ENCODE assay signal across 8 cellular contexts in the genomic region with DNA sequence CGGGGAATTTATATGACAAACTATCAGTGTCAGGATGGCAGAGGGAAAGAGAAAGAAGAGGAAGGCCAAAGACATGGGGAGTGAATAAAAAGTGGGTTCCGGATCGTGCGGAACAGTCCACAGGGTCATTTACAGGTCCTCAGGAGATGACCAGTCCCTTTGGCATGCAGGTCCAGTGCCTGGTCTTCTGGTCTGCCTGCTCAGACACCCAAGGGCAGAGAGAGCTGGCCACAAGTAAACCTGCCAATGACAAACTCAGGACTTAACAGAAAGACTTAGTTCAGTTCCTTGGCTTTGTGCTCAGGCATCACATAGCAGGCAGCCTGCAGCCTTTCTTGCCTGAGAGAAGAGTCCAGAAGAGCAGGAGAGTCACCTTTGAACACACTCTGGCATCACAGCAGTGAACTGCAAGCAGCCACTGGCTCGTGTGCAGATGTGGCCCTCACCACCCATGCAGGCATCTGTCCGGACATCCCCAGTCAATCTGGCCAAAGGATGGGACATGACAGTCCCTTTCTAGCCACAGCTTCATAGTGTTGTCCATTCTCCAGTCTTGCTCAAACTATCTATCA. TPM values are rescaled to one million over a fixed set of nuclear protein-coding genes. Genes with fewer than 3 reads are reported as not detected.
DNase-seq lines count a peak whose midpoint lies in the region; ATAC-seq and TF ChIP-seq lines count a peak whose summit lies in the region.

No MANE protein-coding gene starts in this region.

- ATAC-seq in natural killer cell treated with Interleukin-12 subunit alpha and Interleukin-12 subunit beta and Interleukin-15 and Interleukin-18, amount 100 ng/mL, for 72 hours, result peak in 1 of 2 donors; percentile 61
- ATAC-seq in natural killer cell, result no peak
- ATAC-seq in activated CD8-positive, alpha-beta memory T cell treated with anti-CD3 and anti-CD28 coated beads, Interleukin-2, amount 10 ng/mL, durations not matched to agents 7 days and 5 days, result no peak
- no peak for ATAC-seq in GM18868 (IDR thresholded peaks at IDR 0.05; ENCODE audit: unreplicated experiment)

- H3K9ac ChIP-seq in smooth muscle cell (ENCODE audit: low read depth), result no peak overlapping the region

- peaks cover 27 to 30% of the 10 kb centered on the region in 2 donors for H3K4me1 Mint-ChIP-seq in natural killer cell treated with Interleukin-12 subunit alpha and Interleukin-12 subunit beta and Interleukin-15 and Interleukin-18, amount 100 ng/mL, for 72 hours (ENCODE audit: low read depth in 2 of 2)
- peaks cover 29 to 34% of the 10 kb centered on the region in 2 donors for H3K4me1 Mint-ChIP-seq in natural killer cell
- H3K4me1 Mint-ChIP-seq in activated CD8-positive, alpha-beta memory T cell treated with anti-CD3 and anti-CD28 coated beads, Interleukin-2, amount 10 ng/mL, durations not matched to agents 7 days and 5 days, result peaks cover 32% of the 10 kb centered on the region

- H3K4me3 Mint-ChIP-seq in natural killer cell treated with Interleukin-12 subunit alpha and Interleukin-12 subunit beta and Interleukin-15 and Interleukin-18, amount 100 ng/mL, for 72 hours, result no peak overlapping the region
- no peak overlapping the region for H3K4me3 Mint-ChIP-seq in natural killer cell
- H3K4me3 Mint-ChIP-seq in activated CD8-positive, alpha-beta memory T cell treated with anti-CD3 and anti-CD28 coated beads, Interleukin-2, amount 10 ng/mL, durations not matched to agents 7 days and 5 days, result no peak overlapping the region

- H4K20me1 ChIP-seq in smooth muscle cell (ENCODE audit: low read depth), result peaks cover 2% of the 10 kb centered on the region

- peak overlapping the region; percentile 7 for H3K4me2 ChIP-seq in smooth muscle cell

- peaks cover 4% of the 10 kb centered on the region for H3F3A ChIP-seq in smooth muscle cell (ENCODE audit: low read depth)

- peaks cover 6% of the 10 kb centered on the region for H3K36me3 Mint-ChIP-seq in natural killer cell treated with Interleukin-12 subunit alpha and Interleukin-12 subunit beta and Interleukin-15 and Interleukin-18, amount 100 ng/mL, for 72 hours
- H3K36me3 Mint-ChIP-seq in natural killer cell, result no peaks in the 10 kb centered on the region
- H3K36me3 Mint-ChIP-seq in activated CD8-positive, alpha-beta memory T cell treated with anti-CD3 and anti-CD28 coated beads, Interleukin-2, amount 10 ng/mL, durations not matched to agents 7 days and 5 days, result peaks cover 24% of the 10 kb centered on the region

- 65% methylated on average over 6 of the region's 6 CpGs for WGBS in smooth muscle cell (ENCODE audit: low lambda C conversion rate)

- no peaks in the 10 kb centered on the region for H3K9me3 Mint-ChIP-seq in natural killer cell treated with Interleukin-12 subunit alpha and Interleukin-12 subunit beta and Interleukin-15 and Interleukin-18, amount 100 ng/mL, for 72 hours
- no peaks in the 10 kb centered on the region for H3K9me3 Mint-ChIP-seq in natural killer cell
- H3K9me3 Mint-ChIP-seq in activated CD8-positive, alpha-beta memory T cell treated with anti-CD3 and anti-CD28 coated beads, Interleukin-2, amount 10 ng/mL, durations not matched to agents 7 days and 5 days (ENCODE audit: low read depth), result no peaks in the 10 kb centered on the region

- H3K4me3 ChIP-seq in right atrium auricular region (no peak overlapping the region), smooth muscle cell (no peak overlapping the region)

- no peak overlapping the region for H2AFZ ChIP-seq in smooth muscle cell (ENCODE audit: low read depth)

- peaks cover 42% of the 10 kb centered on the region for H3K36me3 ChIP-seq in right atrium auricular region
- H3K36me3 ChIP-seq in smooth muscle cell (ENCODE audit: low read depth), result no peaks in the 10 kb centered on the region

- H3K27ac ChIP-seq in right atrium auricular region (peak overlapping the region; percentile 69 to 75), smooth muscle cell (ENCODE audit: low read depth) (peak overlapping the region; percentile 59)

- no peak for DNase-seq in natural killer cell treated with Interleukin-12 subunit alpha and Interleukin-12 subunit beta and Interleukin-15 and Interleukin-18, amount 100 ng/mL, for 72 hours (ENCODE audit: low spot score)
- DNase-seq in natural killer cell (no peak), amniotic stem cell (lab: John Stamatoyannopoulos, UW) (peak; percentile 74), right atrium auricular region (ENCODE audit: low spot score) (peak; percentile 86), smooth muscle cell (lab: John Stamatoyannopoulos, UW; ENCODE audit: unreplicated experiment) (no peak), GF-D8 (lab: John Stamatoyannopoulos, UW) (no peak)
- no peak for DNase-seq in activated CD8-positive, alpha-beta memory T cell treated with anti-CD3 and anti-CD28 coated beads, Interleukin-2, amount 10 ng/mL, durations not matched to agents 7 days and 5 days

- no peak for TF ChIP-seq CTCF in natural killer cell (IDR thresholded peaks at IDR 0.05)
- no peak for TF ChIP-seq CTCF in right atrium auricular region (IDR thresholded peaks at IDR 0.05)
- TF ChIP-seq CTCF in smooth muscle cell (IDR thresholded peaks at IDR 0.05; ENCODE audit: borderline replicate concordance, insufficient read depth, poor library complexity, severe bottlenecking), result no peak

- peak overlapping the region; percentile 61 to 88 for H3K27ac Mint-ChIP-seq in natural killer cell treated with Interleukin-12 subunit alpha and Interleukin-12 subunit beta and Interleukin-15 and Interleukin-18, amount 100 ng/mL, for 72 hours
- H3K27ac Mint-ChIP-seq in natural killer cell, result peak overlapping the region in 1 of 2 donors; percentile 57
- no peak overlapping the region for H3K27ac Mint-ChIP-seq in activated CD8-positive, alpha-beta memory T cell treated with anti-CD3 and anti-CD28 coated beads, Interleukin-2, amount 10 ng/mL, durations not matched to agents 7 days and 5 days

- H3K27me3 ChIP-seq in right atrium auricular region (no peaks in the 10 kb centered on the region), smooth muscle cell (ENCODE audit: low read depth) (no peaks in the 10 kb centered on the region)

- no peaks in the 10 kb centered on the region for H3K27me3 Mint-ChIP-seq in natural killer cell treated with Interleukin-12 subunit alpha and Interleukin-12 subunit beta and Interleukin-15 and Interleukin-18, amount 100 ng/mL, for 72 hours
- no peaks in the 10 kb centered on the region for H3K27me3 Mint-ChIP-seq in natural killer cell (ENCODE audit: low read depth in 2 of 2)
- no peaks in the 10 kb centered on the region for H3K27me3 Mint-ChIP-seq in activated CD8-positive, alpha-beta memory T cell treated with anti-CD3 and anti-CD28 coated beads, Interleukin-2, amount 10 ng/mL, durations not matched to agents 7 days and 5 days

- intact Hi-C loops in natural killer cell (cut with micrococcal nuclease), result no loop called here

- CTCF ChIA-PET in activated CD8-positive, alpha-beta memory T cell treated with anti-CD3 and anti-CD28 coated beads, Interleukin-2, amount 10 ng/mL, durations not matched to agents 7 days and 5 days (lab: Charles Lee), result interaction anchor here (1.7 kb wide), 1 partner anchor 259 kb away, joined by 4 read pairs; no protein-coding TSS in a partner anchor

- H3K79me2 ChIP-seq in smooth muscle cell (ENCODE audit: low read depth), result peaks cover 11% of the 10 kb centered on the region

- H3K9me3 ChIP-seq in right atrium auricular region, result no peaks in the 10 kb centered on the region
- no peaks in the 10 kb centered on the region for H3K9me3 ChIP-seq in smooth muscle cell (replicated peaks; ENCODE audit: low read depth)

- peaks cover 0 to 78% of the 10 kb centered on the region in 2 donors for H3K4me1 ChIP-seq in right atrium auricular region
- H3K4me1 ChIP-seq in smooth muscle cell (ENCODE audit: low read depth), result no peaks in the 10 kb centered on the region

RNA-seq across cellular contexts. Expression of a gene that starts 14.0 kb away (rescaled TPM):
- 10 to 100 TPM; 41.4 to 49.4 TPM for total RNA-seq in natural killer cell treated with Interleukin-12 subunit alpha and Interleukin-12 subunit beta and Interleukin-15 and Interleukin-18, amount 100 ng/mL, for 72 hours
- 10 to 100 TPM; 49.8 to 59.3 (median 54.5) TPM for total RNA-seq in natural killer cell
- 10 to 100 TPM; 88.9 to 95.2 TPM for total RNA-seq in right atrium auricular region
- total RNA-seq in smooth muscle cell, result 18.7 and 21.9 TPM in 2 replicates
- 20.5 and 31.8 TPM in 2 replicates for polyA plus RNA-seq in smooth muscle cell
- total RNA-seq in activated CD8-positive, alpha-beta memory T cell treated with anti-CD3 and anti-CD28 coated beads, Interleukin-2, amount 10 ng/mL, durations not matched to agents 7 days and 5 days, result 10 to 100 TPM; 32.7 to 36.9 TPM

RNA-seq across cellular contexts. Expression of a gene that starts 14.2 kb away (rescaled TPM):
- 100 to 1,000 TPM in 1 of 2 donors, 10 to 100 TPM in 1; 98.0 to 108 TPM for total RNA-seq in natural killer cell treated with Interleukin-12 subunit alpha and Interleukin-12 subunit beta and Interleukin-15 and Interleukin-18, amount 100 ng/mL, for 72 hours
- 100 to 1,000 TPM in 2 of 3 donors, 10 to 100 TPM in 1; 74.9 to 109 (median 106) TPM for total RNA-seq in natural killer cell
- 10 to 100 TPM; 77.0 to 79.7 TPM for total RNA-seq in right atrium auricular region
- 48.6 and 59.8 TPM in 2 replicates for total RNA-seq in smooth muscle cell
- polyA plus RNA-seq in smooth muscle cell, result 56.2 and 56.4 TPM in 2 replicates
- 10 to 100 TPM; 67.0 to 76.8 TPM for total RNA-seq in activated CD8-positive, alpha-beta memory T cell treated with anti-CD3 and anti-CD28 coated beads, Interleukin-2, amount 10 ng/mL, durations not matched to agents 7 days and 5 days

RNA-seq across cellular contexts. Expression of a gene that starts 43.2 kb away (rescaled TPM):
- 100 to 1,000 TPM; 153 to 206 TPM for total RNA-seq in natural killer cell treated with Interleukin-12 subunit alpha and Interleukin-12 subunit beta and Interleukin-15 and Interleukin-18, amount 100 ng/mL, for 72 hours
- total RNA-seq in natural killer cell, result 100 to 1,000 TPM in 1 of 3 donors, 10 to 100 TPM in 2; 62.6 to 106 (median 86.1) TPM
- total RNA-seq in right atrium auricular region, result 100 to 1,000 TPM; 128 to 163 TPM
- 62.3 and 65.8 TPM in 2 replicates for total RNA-seq in smooth muscle cell
- polyA plus RNA-seq in smooth muscle cell, result 51.0 and 64.4 TPM in 2 replicates
- 100 to 1,000 TPM; 131 to 180 TPM for total RNA-seq in activated CD8-positive, alpha-beta memory T cell treated with anti-CD3 and anti-CD28 coated beads, Interleukin-2, amount 10 ng/mL, durations not matched to agents 7 days and 5 days

RNA-seq across cellular contexts. Expression of a gene that starts 53.5 kb away (rescaled TPM):
- 100 to 1,000 TPM; 166 to 201 TPM for total RNA-seq in natural killer cell treated with Interleukin-12 subunit alpha and Interleukin-12 subunit beta and Interleukin-15 and Interleukin-18, amount 100 ng/mL, for 72 hours
- total RNA-seq in natural killer cell, result 100 to 1,000 TPM; 207 to 236 (median 228) TPM
- 10 to 100 TPM; 42.2 to 68.8 TPM for total RNA-seq in right atrium auricular region
- 49.1 and 49.5 TPM in 2 replicates for total RNA-seq in smooth muscle cell
- 54.1 and 57.6 TPM in 2 replicates for polyA plus RNA-seq in smooth muscle cell
- 100 to 1,000 TPM; 170 to 182 TPM for total RNA-seq in activated CD8-positive, alpha-beta memory T cell treated with anti-CD3 and anti-CD28 coated beads, Interleukin-2, amount 10 ng/mL, durations not matched to agents 7 days and 5 days

Comparison
In these comparisons a context has a peak if more than half of its experiments do, and no peak if none do; other contexts are left out.
1. DNase-seq: peak in amniotic stem cell (single experiment) and right atrium auricular region (single experiment); none in natural killer cell treated with Interleukin-12 subunit alpha and Interleukin-12 subunit beta and Interleukin-15 and Interleukin-18, amount 100 ng/mL, for 72 hours (single experiment), natural killer cell (single experiment), smooth muscle cell (single experiment), activated CD8-positive, alpha-beta memory T cell treated with anti-CD3 and anti-CD28 coated beads, Interleukin-2, amount 10 ng/mL, durations not matched to agents 7 days and 5 days (single experiment) and GF-D8 (single experiment).